In genomic region chr5:151414536-151414935, GRCh38 we compare ENCODE assay signal across 18 cellular contexts.
"Had no signal": no experiment of that assay in that cellular context is flagged by ENCODE, and none has a peak within 500 bp of the region (broad histone marks: within the 10 kb centered on the region; RNA-seq: fewer than 3 reads in every experiment).

No MANE protein-coding gene starts in this region.

- H3K36me3 ChIP-seq: SJSA1 had no signal

- ATAC-seq: HepG2 had no signal

- H3K4me1 ChIP-seq: SJSA1 had no signal

- H3K27ac ChIP-seq: SJSA1, SK-N-MC had no signal

- DNase-seq: IMR-90, KG1, MM.1S, NCI-H1092 treated with DMSO at 0.1 percent for 48 hours, NCI-H1436 treated with DMSO at 0.1 percent for 48 hours, NCI-H1694, NCI-H1930, NCI-H2081, NCI-H2227 treated with DMSO at 0.1 percent for 48 hours, NCI-H524, NCI-H526 treated with DMSO at 0.1 percent for 48 hours, NCI-H748 treated with DMSO at 0.1 percent for 48 hours, Right ventricle myocardium superior, RPMI8226, SIG-M5 had no signal

- H3K4me3 ChIP-seq: SJSA1, SK-N-MC had no signal
